ENCODE assay signal across 10 cellular contexts in genomic region chr6:36095497-36096391, GRCh38. TPM values are rescaled to one million over a fixed set of nuclear protein-coding genes. Genes with fewer than 3 reads are reported as not detected.
DNase-seq lines count a peak whose midpoint lies in the region; ATAC-seq and TF ChIP-seq lines count a peak whose summit lies in the region.
"Had no signal": no experiment of that assay in that cellular context is flagged by ENCODE, and none has a peak within 500 bp of the region (broad histone marks: within the 10 kb centered on the region; RNA-seq: fewer than 3 reads in every experiment).

No MANE protein-coding gene starts in this region.

- H3K27me3 ChIP-seq in stomach = no peaks in the 10 kb centered on the region
- H3K27me3 ChIP-seq in mesendoderm (ENCODE audit: insufficient read depth, low read length, poor library complexity) = no peaks in the 10 kb centered on the region
- H3K27me3 ChIP-seq: dorsolateral prefrontal cortex, heart left ventricle had no signal

- DNase-seq in activated naive CD4-positive, alpha-beta T cell treated with anti-CD3 and anti-CD28 coated beads, Interleukin-2, amount 10 ng/mL, durations not matched to agents 7 days and 5 days = no peak
- DNase-seq in activated naive CD4-positive, alpha-beta T cell treated with anti-CD3 and anti-CD28 coated beads, Interleukin-2, amount 50 U/mL, for 16 hours = no peak
- DNase-seq in NCI-H526 (lab: John Stamatoyannopoulos, UW) (peak; percentile 78 to 83), immature natural killer cell (no peak), stomach (peak; percentile 43), KG1 (lab: John Stamatoyannopoulos, UW) (no peak), mesendoderm (no peak)

- H3K4me1 Mint-ChIP-seq in activated naive CD4-positive, alpha-beta T cell treated with anti-CD3 and anti-CD28 coated beads, Interleukin-2, amount 10 ng/mL, durations not matched to agents 7 days and 5 days = peaks cover 36% of the 10 kb centered on the region
- H3K4me1 Mint-ChIP-seq in immature natural killer cell = peaks cover 61 to 65% of the 10 kb centered on the region in 2 donors

- no peak overlapping the region for H3K4me3 Mint-ChIP-seq in activated naive CD4-positive, alpha-beta T cell treated with anti-CD3 and anti-CD28 coated beads, Interleukin-2, amount 10 ng/mL, durations not matched to agents 7 days and 5 days
- H3K4me3 Mint-ChIP-seq in immature natural killer cell = no peak overlapping the region

- no peak for TF ChIP-seq EP300 in stomach (IDR thresholded peaks at IDR 0.05)

- H3K9me3 ChIP-seq in stomach = no peaks in the 10 kb centered on the region
- H3K9me3 ChIP-seq: heart left ventricle had no signal

- peaks cover 39% of the 10 kb centered on the region for H3K36me3 Mint-ChIP-seq in activated naive CD4-positive, alpha-beta T cell treated with anti-CD3 and anti-CD28 coated beads, Interleukin-2, amount 10 ng/mL, durations not matched to agents 7 days and 5 days
- peaks cover 0 to 15% (median 7%) of the 10 kb centered on the region in 3 donors for H3K36me3 Mint-ChIP-seq in immature natural killer cell

- H3K79me1 ChIP-seq in mesendoderm (ENCODE audit: low read length) = no peaks in the 10 kb centered on the region

- no peaks in the 10 kb centered on the region for H3K9me3 Mint-ChIP-seq in activated naive CD4-positive, alpha-beta T cell treated with anti-CD3 and anti-CD28 coated beads, Interleukin-2, amount 10 ng/mL, durations not matched to agents 7 days and 5 days
- no peaks in the 10 kb centered on the region for H3K9me3 Mint-ChIP-seq in immature natural killer cell

- H3K23ac ChIP-seq in mesendoderm (ENCODE audit: low read length) = no peak overlapping the region

- H3K4me1 ChIP-seq in stomach = peaks cover 12 to 59% (median 33%) of the 10 kb centered on the region in 4 donors
- peaks cover 8% of the 10 kb centered on the region for H3K4me1 ChIP-seq in mesendoderm (ENCODE audit: control insufficient read depth, low read depth, low read length)

- peak overlapping the region in 4 of 5 donors; percentile 34 to 62 (median 56) for H3K27ac ChIP-seq in stomach
- no peak overlapping the region for H3K27ac ChIP-seq in mesendoderm (ENCODE audit: low read depth, low read length)

- no peak overlapping the region for H3K18ac ChIP-seq in mesendoderm (ENCODE audit: low read length)

- H3K27ac Mint-ChIP-seq in activated naive CD4-positive, alpha-beta T cell treated with anti-CD3 and anti-CD28 coated beads, Interleukin-2, amount 10 ng/mL, durations not matched to agents 7 days and 5 days = peak overlapping the region; percentile 11
- H3K27ac Mint-ChIP-seq in immature natural killer cell = peak overlapping the region; percentile 15 to 94 (median 79)

- no peak overlapping the region for H2BK120ac ChIP-seq in mesendoderm (ENCODE audit: low read depth, low read length)

- H3K27me3 Mint-ChIP-seq in activated naive CD4-positive, alpha-beta T cell treated with anti-CD3 and anti-CD28 coated beads, Interleukin-2, amount 10 ng/mL, durations not matched to agents 7 days and 5 days = no peaks in the 10 kb centered on the region
- H3K27me3 Mint-ChIP-seq in immature natural killer cell (ENCODE audit: low read depth in 3 of 3) = peaks cover 0 to 5% (median 0%) of the 10 kb centered on the region in 3 donors

- no peak overlapping the region for H3K9ac ChIP-seq in mesendoderm (ENCODE audit: low read length)

- no peak overlapping the region for H4K5ac ChIP-seq in mesendoderm (ENCODE audit: low read length)

- CTCF ChIA-PET in activated naive CD4-positive, alpha-beta T cell treated with anti-CD3 and anti-CD28 coated beads, Interleukin-2, amount 10 ng/mL, durations not matched to agents 7 days and 5 days (lab: Charles Lee) = interaction anchor here (0.6 to 7.1 kb wide), 22 partner anchors 9 to 301 kb away, joined by 3 to 124 read pairs (median 5); partner anchors contain the start of genes MAPK14 and SRPK1

- no peak overlapping the region for H3K4ac ChIP-seq in mesendoderm (ENCODE audit: low read depth, low read length)

- H3K36me3 ChIP-seq in stomach (peaks cover 3 to 44% (median 33%) of the 10 kb centered on the region in 4 donors), mesendoderm (ENCODE audit: control insufficient read depth, insufficient read depth, low read length) (peaks cover 2% of the 10 kb centered on the region)

- H3K4me3 ChIP-seq in stomach (no peak overlapping the region), mesendoderm (ENCODE audit: low read length) (no peak overlapping the region)
- H3K4me3 ChIP-seq: heart left ventricle had no signal

- no peak overlapping the region for H3K4me2 ChIP-seq in mesendoderm (ENCODE audit: low read length)

- intact Hi-C loops in stomach (cut with DNase I; ENCODE audit: low total_unique reads) = loop anchor here (5.0 kb wide), 1 partner anchor 68 kb away; the partner anchor contains the start of gene MAPK14

- H2AK5ac ChIP-seq in mesendoderm (ENCODE audit: low read length) = no peak overlapping the region

- no peak overlapping the region for H2BK5ac ChIP-seq in mesendoderm (ENCODE audit: low read length)

- no peak overlapping the region for H4K8ac ChIP-seq in mesendoderm (ENCODE audit: low read depth, low read length)

- peak in 1 of 7 experiments; percentile 44 for TF ChIP-seq CTCF in stomach (IDR thresholded peaks at IDR 0.05)

- no peaks in the 10 kb centered on the region for H3K79me2 ChIP-seq in mesendoderm (ENCODE audit: control insufficient read depth, insufficient read depth, low read length)

- 32 to 60% (median 50%) methylated on average over 8 of the region's 8 CpGs for WGBS in stomach, 5 donors
- no CpG with 5 or more reads among the region's 8 CpGs for WGBS in mesendoderm (ENCODE audit: extremely low coverage, insufficient coverage, low lambda C conversion rate)

- no peak for TF ChIP-seq POLR2A in stomach (IDR thresholded peaks at IDR 0.05)

- no peak overlapping the region for H3K56ac ChIP-seq in mesendoderm (ENCODE audit: low read length)

- no peak for ATAC-seq in HG02571 (IDR thresholded peaks at IDR 0.05; ENCODE audit: unreplicated experiment)

- H2BK15ac ChIP-seq in mesendoderm (replicated peaks; ENCODE audit: low read depth) = no peak overlapping the region

RNA-seq across cellular contexts. Expression of gene MAPK13, which starts 34.6 kb away (rescaled TPM):
- polyA plus RNA-seq in immature natural killer cell (10 to 100 TPM; 35.2 to 52.1 (median 38.4) TPM), stomach (10 to 100 TPM; 28.7 to 57.1 (median 35.9) TPM)
- total RNA-seq in stomach = 10 to 100 TPM; 19.8 to 95.9 (median 33.0) TPM
- 6.9 TPM for polyA plus RNA-seq in mesendoderm (2013, experiment 1 of 2)
- 6.5 TPM for polyA plus RNA-seq in mesendoderm (2013, experiment 2 of 2)

Comparison
In these comparisons a context has a peak if more than half of its experiments do, and no peak if none do; other contexts are left out.
1. DNase-seq: peak in NCI-H526 (2 of 2) and stomach (single experiment); none in activated naive CD4-positive, alpha-beta T cell treated with anti-CD3 and anti-CD28 coated beads, Interleukin-2, amount 10 ng/mL, durations not matched to agents 7 days and 5 days (single experiment), activated naive CD4-positive, alpha-beta T cell treated with anti-CD3 and anti-CD28 coated beads, Interleukin-2, amount 50 U/mL, for 16 hours (single experiment), immature natural killer cell (0 of 3), KG1 (single experiment) and mesendoderm (single experiment).